In genomic region chr1:206658264-206658980, GRCh38 we compare ENCODE assay signal across 9 cellular contexts. TPM values are rescaled to one million over a fixed set of nuclear protein-coding genes. Genes with fewer than 3 reads are reported as not detected.
DNase-seq lines count a peak whose midpoint lies in the region; ATAC-seq and TF ChIP-seq lines count a peak whose summit lies in the region.
"Had no signal": no experiment of that assay in that cellular context is flagged by ENCODE, and none has a peak within 500 bp of the region (broad histone marks: within the 10 kb centered on the region; RNA-seq: fewer than 3 reads in every experiment).

No MANE protein-coding gene starts in this region.

- no peaks in the 10 kb centered on the region for H3K9me3 Mint-ChIP-seq in activated naive CD4-positive, alpha-beta T cell treated with anti-CD3 and anti-CD28 coated beads, Interleukin-2, amount 50 U/mL, for 72 hours

- H3K9me3 ChIP-seq in Panc1 (ENCODE audit: control insufficient read depth, insufficient read depth, low read depth, low read length): no peaks in the 10 kb centered on the region
- no peaks in the 10 kb centered on the region for H3K9me3 ChIP-seq in iPS-18c (ENCODE audit: control insufficient read depth, insufficient read depth, low read length)

- peak; percentile 84 for ATAC-seq in GM21576 (IDR thresholded peaks at IDR 0.05; ENCODE audit: unreplicated experiment)
- no peak for ATAC-seq in Panc1
- peak; percentile 57 to 67 for ATAC-seq in activated naive CD4-positive, alpha-beta T cell treated with anti-CD3 and anti-CD28 coated beads, Interleukin-2, amount 50 U/mL, for 72 hours
- ATAC-seq in esophagus mucosa: no peak
- ATAC-seq in HG03378 (IDR thresholded peaks at IDR 0.05; ENCODE audit: unreplicated experiment): no peak

- no peak for DNase-seq in AG04449 (ENCODE audit: low read depth, low spot score)
- no peak for DNase-seq in Panc1 (ENCODE audit: low read depth, low spot score)
- DNase-seq in activated naive CD4-positive, alpha-beta T cell treated with anti-CD3 and anti-CD28 coated beads, Interleukin-2, amount 50 U/mL, for 72 hours (ENCODE audit: low spot score in 2 of 2): peak in 1 of 2 donors; percentile 61
- peak; percentile 31 for DNase-seq in stimulated activated CD8-positive, alpha-beta memory T cell treated with anti-CD3 and anti-CD28 coated beads, Interleukin-12 subunit alpha, Interleukin-12 subunit beta, amount 100 ng/mL, for 1 hour (ENCODE audit: low read depth)

- no peaks in the 10 kb centered on the region for H3K4me1 ChIP-seq in Panc1 (ENCODE audit: control insufficient read depth, insufficient read depth, low read length)

- CTCF ChIA-PET in AG04449 (lab: Yijun Ruan, JAX): interaction anchor here (0.7 to 42.9 kb wide), 18 partner anchors 4 to 361 kb away, joined by 3 to 1486 read pairs (median 4); partner anchors contain the start of genes DYRK3 and EIF2D
- CTCF ChIA-PET in Panc1 (lab: Charles Lee): no interaction called here

- no TSS peak for BruUV-seq in Panc1 (replicated peaks; lab: Mats Ljungman, UMichigan)

- H3K36me3 ChIP-seq in Panc1 (ENCODE audit: control insufficient read depth, insufficient read depth, low read length): no peaks in the 10 kb centered on the region

- H3K27ac ChIP-seq in Panc1 (ENCODE audit: low read length): no peak overlapping the region
- H3K27ac ChIP-seq: epithelial cell of prostate had no signal

- no peaks in the 10 kb centered on the region for H3K36me3 Mint-ChIP-seq in activated naive CD4-positive, alpha-beta T cell treated with anti-CD3 and anti-CD28 coated beads, Interleukin-2, amount 50 U/mL, for 72 hours

- in situ Hi-C loops in Panc1 (cut with HindIII; ENCODE audit: low pct_unique_long_range_greater_than_20kb, low sequenced_read_pairs): no loop called here

- POLR2A ChIA-PET in AG04449 (lab: Yijun Ruan, JAX): interaction anchor here (0.5 to 1.6 kb wide), 2 partner anchors 16 to 21 kb away, joined by 3 to 5 read pairs; no protein-coding TSS in a partner anchor
- POLR2A ChIA-PET in Panc1 (lab: Charles Lee): interaction anchor here (0.7 kb wide), 1 partner anchor 100 kb away, joined by 3 read pairs; no protein-coding TSS in a partner anchor

- intact Hi-C loops in Panc1 (cut with micrococcal nuclease; ENCODE audit: unreplicated experiment): no loop called here

- TF ChIP-seq CTCF in AG04449 (IDR thresholded peaks at IDR 0.05; ENCODE audit: insufficient read depth, low read length, missing control alignments) (peak; percentile 80), Panc1 (IDR thresholded peaks at IDR 0.05) (peak; percentile 85)

- peaks cover 3% of the 10 kb centered on the region; the same call in 1 of the 2 replicates for H3K27me3 ChIP-seq in Panc1 (ENCODE audit: control insufficient read depth, insufficient read depth, low read length)

- H3K4me3 ChIP-seq in AG04449 (ENCODE audit: low read depth, low read length): no peak overlapping the region
- no peak overlapping the region for H3K4me3 ChIP-seq in Panc1 (ENCODE audit: low read depth in 2 of 2, low read length in 2 of 2)
- H3K4me3 ChIP-seq in iPS-18c (ENCODE audit: insufficient read depth, low read depth, low read length): peak overlapping the region; percentile 43; the same call in 1 of the 2 replicates

- H3K27ac Mint-ChIP-seq in activated naive CD4-positive, alpha-beta T cell treated with anti-CD3 and anti-CD28 coated beads, Interleukin-2, amount 50 U/mL, for 72 hours: no peak overlapping the region

RNA-seq across cellular contexts. Expression of gene DYRK3, which starts 23.1 kb away (rescaled TPM):
- total RNA-seq in Panc1 (2021; ENCODE audit: unreplicated experiment) (12.0 TPM), esophagus mucosa (6.1 TPM)
- polyA plus RNA-seq in Panc1 (2012; ENCODE audit: insufficient read length): 7.2 TPM
- 10 to 100 TPM in 1 of 2 donors, 1 to 10 TPM in 1; 2.8 to 12.8 TPM for total RNA-seq in activated naive CD4-positive, alpha-beta T cell treated with anti-CD3 and anti-CD28 coated beads, Interleukin-2, amount 50 U/mL, for 72 hours

RNA-seq across cellular contexts. Expression of gene MAPKAPK2, which starts 26.3 kb away (rescaled TPM):
- 72.4 TPM for total RNA-seq in Panc1 (2021; ENCODE audit: unreplicated experiment)
- polyA plus RNA-seq in Panc1 (2012; ENCODE audit: insufficient read length): 52.2 TPM
- total RNA-seq in activated naive CD4-positive, alpha-beta T cell treated with anti-CD3 and anti-CD28 coated beads, Interleukin-2, amount 50 U/mL, for 72 hours: 100 to 1,000 TPM in 1 of 2 donors, 10 to 100 TPM in 1; 69.4 to 116 TPM
- total RNA-seq in esophagus mucosa: 47.3 TPM

RNA-seq across cellular contexts. Expression of gene EIF2D, which starts 46.2 kb away (rescaled TPM):
- total RNA-seq in Panc1 (2021; ENCODE audit: unreplicated experiment) (28.7 TPM), esophagus mucosa (41.8 TPM)
- polyA plus RNA-seq in Panc1 (2012; ENCODE audit: insufficient read length): 28.7 TPM
- total RNA-seq in activated naive CD4-positive, alpha-beta T cell treated with anti-CD3 and anti-CD28 coated beads, Interleukin-2, amount 50 U/mL, for 72 hours: 100 to 1,000 TPM in 1 of 2 donors, 10 to 100 TPM in 1; 87.1 to 111 TPM

Comparison
In these comparisons a context has a peak if more than half of its experiments do, and no peak if none do; other contexts are left out.
1. ATAC-seq: peak in GM21576 (single experiment) and activated naive CD4-positive, alpha-beta T cell treated with anti-CD3 and anti-CD28 coated beads, Interleukin-2, amount 50 U/mL, for 72 hours (2 of 2); none in Panc1 (single experiment), esophagus mucosa (single experiment) and HG03378 (single experiment).